Comparison of ENCODE assay signal across 1 cellular context in the genomic region with DNA sequence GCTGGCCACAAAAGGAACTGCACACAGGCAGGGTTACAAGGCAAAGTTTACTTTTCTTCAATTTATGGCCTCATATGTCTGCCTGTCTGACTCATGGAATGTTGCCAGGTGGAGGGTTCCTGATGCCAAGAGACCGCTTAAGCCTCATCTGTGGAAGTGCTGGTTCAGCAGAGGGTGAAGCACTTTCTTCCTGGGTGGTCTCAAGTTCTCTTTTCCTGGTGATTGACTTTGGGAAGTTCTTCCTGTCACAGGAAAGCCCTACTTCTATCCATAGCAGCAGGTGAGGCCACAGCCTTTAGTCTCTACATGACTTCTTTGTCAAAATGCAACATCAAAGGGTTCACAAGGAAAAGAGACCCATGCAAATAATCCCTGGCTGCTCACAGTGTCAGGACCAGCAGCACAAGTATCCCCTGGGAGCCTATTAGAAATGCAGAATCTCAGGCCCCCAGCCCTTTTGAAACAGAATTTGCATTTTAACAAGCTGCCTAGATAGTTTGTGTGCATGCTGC.
A peak's percentile ranks its signal among the peaks of the same experiment; 100 is the strongest.
TF ChIP-seq lines count a peak whose summit lies in the region.

No MANE protein-coding gene starts in this region.

TF ChIP-seq in WTC11, 78 proteins besides CTCF, POLR2A, EP300 and RAD21 (continued from another document):
- TF ChIP-seq, protein P1, sequence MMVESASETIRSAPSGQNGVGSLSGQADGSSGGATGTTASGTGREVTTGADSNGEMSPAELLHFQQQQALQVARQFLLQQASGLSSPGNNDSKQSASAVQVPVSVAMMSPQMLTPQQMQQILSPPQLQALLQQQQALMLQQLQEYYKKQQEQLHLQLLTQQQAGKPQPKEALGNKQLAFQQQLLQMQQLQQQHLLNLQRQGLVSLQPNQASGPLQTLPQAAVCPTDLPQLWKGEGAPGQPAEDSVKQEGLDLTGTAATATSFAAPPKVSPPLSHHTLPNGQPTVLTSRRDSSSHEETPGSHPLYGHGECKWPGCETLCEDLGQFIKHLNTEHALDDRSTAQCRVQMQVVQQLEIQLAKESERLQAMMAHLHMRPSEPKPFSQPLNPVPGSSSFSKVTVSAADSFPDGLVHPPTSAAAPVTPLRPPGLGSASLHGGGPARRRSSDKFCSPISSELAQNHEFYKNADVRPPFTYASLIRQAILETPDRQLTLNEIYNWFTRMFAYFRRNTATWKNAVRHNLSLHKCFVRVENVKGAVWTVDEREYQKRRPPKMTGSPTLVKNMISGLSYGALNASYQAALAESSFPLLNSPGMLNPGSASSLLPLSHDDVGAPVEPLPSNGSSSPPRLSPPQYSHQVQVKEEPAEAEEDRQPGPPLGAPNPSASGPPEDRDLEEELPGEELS (CRISPR knock-in tag; IDR thresholded peaks at IDR 0.05), result 0 out of 2 replicates have a peak, but pooled peaks have one; percentile 69
- TF ChIP-seq ETV6 (CRISPR knock-in tag; IDR thresholded peaks at IDR 0.05) (peak; percentile 90), PRRX2 (CRISPR knock-in tag; IDR thresholded peaks at IDR 0.05) (0 out of 2 replicates have a peak, but pooled peaks have one; percentile 28), ZNF416 (CRISPR knock-in tag; IDR thresholded peaks at IDR 0.05) (no peak), HMGA2 (CRISPR knock-in tag; IDR thresholded peaks at IDR 0.05) (no peak), OVOL2 (CRISPR knock-in tag; IDR thresholded peaks at IDR 0.05; ENCODE audit: borderline replicate concordance) (no peak), FOXP1 (CRISPR knock-in tag; IDR thresholded peaks at IDR 0.05; ENCODE audit: borderline replicate concordance) (no peak), SP1 (CRISPR knock-in tag; conservative IDR thresholded peaks at IDR 0.05) (peak; percentile 58), SOX15 (CRISPR knock-in tag; IDR thresholded peaks at IDR 0.05) (no peak), ZNF138 (CRISPR knock-in tag; conservative IDR thresholded peaks at IDR 0.05) (no peak), TEAD1 (CRISPR knock-in tag; IDR thresholded peaks at IDR 0.05) (peak; percentile 65; the same call in 1 of the 2 replicates), TCF7 (CRISPR knock-in tag; IDR thresholded peaks at IDR 0.05; ENCODE audit: low read depth) (no peak), SMAD4 (CRISPR knock-in tag; IDR thresholded peaks at IDR 0.05) (no peak)
- TF ChIP-seq, protein P2, sequence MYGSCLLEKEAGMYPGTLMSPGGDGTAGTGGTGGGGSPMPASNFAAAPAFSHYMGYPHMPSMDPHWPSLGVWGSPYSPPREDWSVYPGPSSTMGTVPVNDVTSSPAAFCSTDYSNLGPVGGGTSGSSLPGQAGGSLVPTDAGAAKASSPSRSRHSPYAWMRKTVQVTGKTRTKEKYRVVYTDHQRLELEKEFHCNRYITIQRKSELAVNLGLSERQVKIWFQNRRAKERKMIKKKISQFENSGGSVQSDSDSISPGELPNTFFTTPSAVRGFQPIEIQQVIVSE (CRISPR knock-in tag; IDR thresholded peaks at IDR 0.05; ENCODE audit: borderline replicate concordance), result no peak
- TF ChIP-seq, protein P3, sequence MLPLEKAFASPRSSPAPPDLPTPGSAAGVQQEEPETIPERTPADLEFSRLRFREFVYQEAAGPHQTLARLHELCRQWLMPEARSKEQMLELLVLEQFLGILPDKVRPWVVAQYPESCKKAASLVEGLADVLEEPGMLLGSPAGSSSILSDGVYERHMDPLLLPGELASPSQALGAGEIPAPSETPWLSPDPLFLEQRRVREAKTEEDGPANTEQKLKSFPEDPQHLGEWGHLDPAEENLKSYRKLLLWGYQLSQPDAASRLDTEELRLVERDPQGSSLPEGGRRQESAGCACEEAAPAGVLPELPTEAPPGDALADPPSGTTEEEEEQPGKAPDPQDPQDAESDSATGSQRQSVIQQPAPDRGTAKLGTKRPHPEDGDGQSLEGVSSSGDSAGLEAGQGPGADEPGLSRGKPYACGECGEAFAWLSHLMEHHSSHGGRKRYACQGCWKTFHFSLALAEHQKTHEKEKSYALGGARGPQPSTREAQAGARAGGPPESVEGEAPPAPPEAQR (CRISPR knock-in tag; IDR thresholded peaks at IDR 0.05), result no peak
- TF ChIP-seq, protein P4, sequence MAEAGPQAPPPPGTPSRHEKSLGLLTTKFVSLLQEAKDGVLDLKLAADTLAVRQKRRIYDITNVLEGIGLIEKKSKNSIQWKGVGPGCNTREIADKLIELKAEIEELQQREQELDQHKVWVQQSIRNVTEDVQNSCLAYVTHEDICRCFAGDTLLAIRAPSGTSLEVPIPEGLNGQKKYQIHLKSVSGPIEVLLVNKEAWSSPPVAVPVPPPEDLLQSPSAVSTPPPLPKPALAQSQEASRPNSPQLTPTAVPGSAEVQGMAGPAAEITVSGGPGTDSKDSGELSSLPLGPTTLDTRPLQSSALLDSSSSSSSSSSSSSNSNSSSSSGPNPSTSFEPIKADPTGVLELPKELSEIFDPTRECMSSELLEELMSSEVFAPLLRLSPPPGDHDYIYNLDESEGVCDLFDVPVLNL (CRISPR knock-in tag; IDR thresholded peaks at IDR 0.05; ENCODE audit: borderline replicate concordance, low read depth), result no peak
- TF ChIP-seq, protein P5, sequence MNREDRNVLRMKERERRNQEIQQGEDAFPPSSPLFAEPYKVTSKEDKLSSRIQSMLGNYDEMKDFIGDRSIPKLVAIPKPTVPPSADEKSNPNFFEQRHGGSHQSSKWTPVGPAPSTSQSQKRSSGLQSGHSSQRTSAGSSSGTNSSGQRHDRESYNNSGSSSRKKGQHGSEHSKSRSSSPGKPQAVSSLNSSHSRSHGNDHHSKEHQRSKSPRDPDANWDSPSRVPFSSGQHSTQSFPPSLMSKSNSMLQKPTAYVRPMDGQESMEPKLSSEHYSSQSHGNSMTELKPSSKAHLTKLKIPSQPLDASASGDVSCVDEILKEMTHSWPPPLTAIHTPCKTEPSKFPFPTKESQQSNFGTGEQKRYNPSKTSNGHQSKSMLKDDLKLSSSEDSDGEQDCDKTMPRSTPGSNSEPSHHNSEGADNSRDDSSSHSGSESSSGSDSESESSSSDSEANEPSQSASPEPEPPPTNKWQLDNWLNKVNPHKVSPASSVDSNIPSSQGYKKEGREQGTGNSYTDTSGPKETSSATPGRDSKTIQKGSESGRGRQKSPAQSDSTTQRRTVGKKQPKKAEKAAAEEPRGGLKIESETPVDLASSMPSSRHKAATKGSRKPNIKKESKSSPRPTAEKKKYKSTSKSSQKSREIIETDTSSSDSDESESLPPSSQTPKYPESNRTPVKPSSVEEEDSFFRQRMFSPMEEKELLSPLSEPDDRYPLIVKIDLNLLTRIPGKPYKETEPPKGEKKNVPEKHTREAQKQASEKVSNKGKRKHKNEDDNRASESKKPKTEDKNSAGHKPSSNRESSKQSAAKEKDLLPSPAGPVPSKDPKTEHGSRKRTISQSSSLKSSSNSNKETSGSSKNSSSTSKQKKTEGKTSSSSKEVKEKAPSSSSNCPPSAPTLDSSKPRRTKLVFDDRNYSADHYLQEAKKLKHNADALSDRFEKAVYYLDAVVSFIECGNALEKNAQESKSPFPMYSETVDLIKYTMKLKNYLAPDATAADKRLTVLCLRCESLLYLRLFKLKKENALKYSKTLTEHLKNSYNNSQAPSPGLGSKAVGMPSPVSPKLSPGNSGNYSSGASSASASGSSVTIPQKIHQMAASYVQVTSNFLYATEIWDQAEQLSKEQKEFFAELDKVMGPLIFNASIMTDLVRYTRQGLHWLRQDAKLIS (CRISPR knock-in tag; IDR thresholded peaks at IDR 0.05; ENCODE audit: borderline replicate concordance), result no peak
- TF ChIP-seq, protein P6, sequence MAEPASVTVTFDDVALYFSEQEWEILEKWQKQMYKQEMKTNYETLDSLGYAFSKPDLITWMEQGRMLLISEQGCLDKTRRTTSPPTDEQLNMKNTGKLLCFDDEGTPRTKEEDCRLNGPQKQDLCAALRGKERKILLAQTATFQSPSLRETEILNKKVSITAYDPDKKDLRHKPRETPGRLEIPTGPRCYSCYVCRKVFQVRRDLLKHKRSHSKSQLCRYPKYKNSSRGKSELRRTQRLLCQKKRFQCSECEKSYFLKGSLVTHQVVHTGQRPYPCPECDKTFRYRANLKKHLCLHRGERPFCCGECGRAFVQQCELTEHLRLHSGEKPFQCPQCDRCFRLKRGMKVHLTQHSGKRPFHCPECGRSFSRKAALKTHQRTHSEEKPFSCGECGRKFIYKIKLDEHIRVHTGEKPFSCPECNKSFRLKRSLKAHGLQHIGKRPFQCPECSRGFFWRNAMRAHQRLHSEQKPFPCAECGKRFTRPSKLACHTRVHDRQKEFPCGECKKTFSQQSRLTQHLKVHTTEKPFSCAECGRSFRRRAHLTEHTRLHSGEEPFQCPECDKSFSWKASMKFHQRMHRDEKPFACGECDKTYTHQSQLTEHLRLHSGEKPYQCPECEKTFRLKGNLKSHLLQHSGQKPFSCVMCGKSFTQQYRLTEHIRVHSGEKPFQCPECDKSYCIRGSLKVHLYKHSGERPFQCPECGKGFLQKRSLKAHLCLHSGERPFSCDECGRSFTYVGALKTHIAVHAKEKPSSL (CRISPR knock-in tag; conservative IDR thresholded peaks at IDR 0.05), result no peak
- TF ChIP-seq, protein P7, sequence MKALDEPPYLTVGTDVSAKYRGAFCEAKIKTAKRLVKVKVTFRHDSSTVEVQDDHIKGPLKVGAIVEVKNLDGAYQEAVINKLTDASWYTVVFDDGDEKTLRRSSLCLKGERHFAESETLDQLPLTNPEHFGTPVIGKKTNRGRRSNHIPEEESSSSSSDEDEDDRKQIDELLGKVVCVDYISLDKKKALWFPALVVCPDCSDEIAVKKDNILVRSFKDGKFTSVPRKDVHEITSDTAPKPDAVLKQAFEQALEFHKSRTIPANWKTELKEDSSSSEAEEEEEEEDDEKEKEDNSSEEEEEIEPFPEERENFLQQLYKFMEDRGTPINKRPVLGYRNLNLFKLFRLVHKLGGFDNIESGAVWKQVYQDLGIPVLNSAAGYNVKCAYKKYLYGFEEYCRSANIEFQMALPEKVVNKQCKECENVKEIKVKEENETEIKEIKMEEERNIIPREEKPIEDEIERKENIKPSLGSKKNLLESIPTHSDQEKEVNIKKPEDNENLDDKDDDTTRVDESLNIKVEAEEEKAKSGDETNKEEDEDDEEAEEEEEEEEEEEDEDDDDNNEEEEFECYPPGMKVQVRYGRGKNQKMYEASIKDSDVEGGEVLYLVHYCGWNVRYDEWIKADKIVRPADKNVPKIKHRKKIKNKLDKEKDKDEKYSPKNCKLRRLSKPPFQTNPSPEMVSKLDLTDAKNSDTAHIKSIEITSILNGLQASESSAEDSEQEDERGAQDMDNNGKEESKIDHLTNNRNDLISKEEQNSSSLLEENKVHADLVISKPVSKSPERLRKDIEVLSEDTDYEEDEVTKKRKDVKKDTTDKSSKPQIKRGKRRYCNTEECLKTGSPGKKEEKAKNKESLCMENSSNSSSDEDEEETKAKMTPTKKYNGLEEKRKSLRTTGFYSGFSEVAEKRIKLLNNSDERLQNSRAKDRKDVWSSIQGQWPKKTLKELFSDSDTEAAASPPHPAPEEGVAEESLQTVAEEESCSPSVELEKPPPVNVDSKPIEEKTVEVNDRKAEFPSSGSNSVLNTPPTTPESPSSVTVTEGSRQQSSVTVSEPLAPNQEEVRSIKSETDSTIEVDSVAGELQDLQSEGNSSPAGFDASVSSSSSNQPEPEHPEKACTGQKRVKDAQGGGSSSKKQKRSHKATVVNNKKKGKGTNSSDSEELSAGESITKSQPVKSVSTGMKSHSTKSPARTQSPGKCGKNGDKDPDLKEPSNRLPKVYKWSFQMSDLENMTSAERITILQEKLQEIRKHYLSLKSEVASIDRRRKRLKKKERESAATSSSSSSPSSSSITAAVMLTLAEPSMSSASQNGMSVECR (CRISPR knock-in tag; IDR thresholded peaks at IDR 0.05; ENCODE audit: borderline replicate concordance), result peak; percentile 38; the same call in 1 of the 2 replicates
- TF ChIP-seq, protein P8, sequence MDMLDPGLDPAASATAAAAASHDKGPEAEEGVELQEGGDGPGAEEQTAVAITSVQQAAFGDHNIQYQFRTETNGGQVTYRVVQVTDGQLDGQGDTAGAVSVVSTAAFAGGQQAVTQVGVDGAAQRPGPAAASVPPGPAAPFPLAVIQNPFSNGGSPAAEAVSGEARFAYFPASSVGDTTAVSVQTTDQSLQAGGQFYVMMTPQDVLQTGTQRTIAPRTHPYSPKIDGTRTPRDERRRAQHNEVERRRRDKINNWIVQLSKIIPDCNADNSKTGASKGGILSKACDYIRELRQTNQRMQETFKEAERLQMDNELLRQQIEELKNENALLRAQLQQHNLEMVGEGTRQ (CRISPR knock-in tag; IDR thresholded peaks at IDR 0.05), result no peak
